ENCODE assay signal across 13 cellular contexts in genomic region chr2:159211447-159212396, GRCh38.
A peak's percentile ranks its signal among the peaks of the same experiment; 100 is the strongest.
DNase-seq lines count a peak whose midpoint lies in the region; TF ChIP-seq lines count a peak whose summit lies in the region.
"Had no signal": no experiment of that assay in that cellular context is flagged by ENCODE, and none has a peak within 500 bp of the region (broad histone marks: within the 10 kb centered on the region; RNA-seq: fewer than 3 reads in every experiment).

No MANE protein-coding gene starts in this region.

- no peak overlapping the region for H3K9ac ChIP-seq in OCI-LY1 (ENCODE audit: low read length)

- peaks cover 26% of the 10 kb centered on the region for H3K4me1 ChIP-seq in Caco-2
- no peaks in the 10 kb centered on the region for H3K4me1 ChIP-seq in OCI-LY1 (ENCODE audit: insufficient read depth, low read length, severe bottlenecking)
- H3K4me1 ChIP-seq: adrenal gland, suprapubic skin had no signal

- H3K4me3 Mint-ChIP-seq in Caco-2 (ENCODE audit: unreplicated experiment) (peak overlapping the region; percentile 71), neural crest cell (peak overlapping the region; percentile 61)

- H3K4me2 ChIP-seq in OCI-LY1 (ENCODE audit: low read length), result no peak overlapping the region

- DNase-seq in Caco-2, result peak; percentile 66 to 77
- DNase-seq in iPS DF 19.7 (ENCODE audit: low read depth, low spot score), result peak; percentile 76
- no peak for DNase-seq in neural crest cell (ENCODE audit: low read depth, low spot score)
- DNase-seq in activated CD8-positive, alpha-beta memory T cell treated with anti-CD3 and anti-CD28 coated beads, Interleukin-2, amount 50 U/mL, for 48 hours, result no peak
- no peak for DNase-seq in activated effector memory CD4-positive, alpha-beta T cell treated with anti-CD3 and anti-CD28 coated beads, Interleukin-2, amount 50 U/mL, for 16 hours
- no peak for DNase-seq in AG20443 (ENCODE audit: low spot score)
- no peak for DNase-seq in WERI-Rb-1
- DNase-seq: activated CD8-positive, alpha-beta memory T cell treated with anti-CD3 and anti-CD28 coated beads, Interleukin-2, amount 50 U/mL, for 4 hours; NCI-H2227 treated with DMSO at 0.1 percent for 48 hours; posterior cingulate gyrus had no signal

- peak in 1 of 2 experiments; percentile 24 for TF ChIP-seq CTCF in Caco-2 (IDR thresholded peaks at IDR 0.05; ENCODE audit: insufficient read depth in 1 of 2, low read depth in 1 of 2, low read length in 1 of 2, severe bottlenecking in 1 of 2, unreplicated experiment in 1 of 2)
- peak; percentile 31; the same call in 1 of the 2 replicates for TF ChIP-seq CTCF in OCI-LY1 (IDR thresholded peaks at IDR 0.05; ENCODE audit: low read length)
- no peak for TF ChIP-seq CTCF in neural crest cell (conservative IDR thresholded peaks at IDR 0.05)
- TF ChIP-seq CTCF in WERI-Rb-1 (IDR thresholded peaks at IDR 0.05; ENCODE audit: low read depth, low read length), result no peak

- no TSS peak for BruUV-seq in Caco-2 (replicated peaks; lab: Mats Ljungman, UMichigan)

- no peaks in the 10 kb centered on the region for H4K20me1 ChIP-seq in OCI-LY1 (ENCODE audit: insufficient read depth, low read length)

- POLR2A ChIA-PET in Caco-2 (lab: Charles Lee), result no interaction called here

- H3F3A ChIP-seq in OCI-LY1 (ENCODE audit: insufficient read depth, low read length), result no peaks in the 10 kb centered on the region

- H3K4me3 ChIP-seq in Caco-2 (ENCODE audit: low read depth, low read length) (peak overlapping the region; percentile 14; the same call in 1 of the 2 replicates), OCI-LY1 (ENCODE audit: low read depth, low read length, poor library complexity, severe bottlenecking) (no peak overlapping the region), WERI-Rb-1 (ENCODE audit: low read depth, low read length) (no peak overlapping the region)
- H3K4me3 ChIP-seq: adrenal gland, suprapubic skin had no signal

- CTCF ChIA-PET in Caco-2 (lab: Charles Lee), result no interaction called here

- no peaks in the 10 kb centered on the region for H3K27me3 Mint-ChIP-seq in Caco-2 (ENCODE audit: insufficient read depth, unreplicated experiment)
- no peaks in the 10 kb centered on the region for H3K27me3 Mint-ChIP-seq in neural crest cell (ENCODE audit: low read depth)

- H2AFZ ChIP-seq in OCI-LY1 (ENCODE audit: low read length), result no peak overlapping the region

- peaks cover 15% of the 10 kb centered on the region for H3K4me1 Mint-ChIP-seq in Caco-2 (ENCODE audit: low read depth, unreplicated experiment)
- H3K4me1 Mint-ChIP-seq in neural crest cell, result peaks cover 29% of the 10 kb centered on the region

- H3K27ac ChIP-seq in OCI-LY1 (ENCODE audit: low read depth, low read length, poor library complexity, severe bottlenecking) (no peak overlapping the region), WERI-Rb-1 (no peak overlapping the region)
- H3K27ac ChIP-seq: adrenal gland, suprapubic skin had no signal

- H3K27ac Mint-ChIP-seq in Caco-2 (ENCODE audit: unreplicated experiment) (peak overlapping the region; percentile 92), neural crest cell (ENCODE audit: unreplicated experiment) (no peak overlapping the region)

- H3K36me3 Mint-ChIP-seq in Caco-2 (ENCODE audit: insufficient read depth, unreplicated experiment) (peaks cover 21% of the 10 kb centered on the region), neural crest cell (ENCODE audit: low read depth) (peaks cover 16% of the 10 kb centered on the region)

- H3K79me2 ChIP-seq in OCI-LY1 (ENCODE audit: insufficient read depth, low read length), result no peaks in the 10 kb centered on the region

- H3K9me3 Mint-ChIP-seq in Caco-2 (ENCODE audit: unreplicated experiment) (no peaks in the 10 kb centered on the region), neural crest cell (no peaks in the 10 kb centered on the region)

- intact Hi-C loops in Caco-2 (cut with micrococcal nuclease; ENCODE audit: unreplicated experiment), result loop anchor here (2.0 to 5.0 kb wide), 2 partner anchors 31 to 56 kb away; no protein-coding TSS in a partner anchor

- H3K27me3 ChIP-seq in Caco-2 (replicated peaks; ENCODE audit: control insufficient read depth, insufficient read depth, low read length) (no peaks in the 10 kb centered on the region), OCI-LY1 (ENCODE audit: insufficient read depth, low read length) (no peaks in the 10 kb centered on the region), WERI-Rb-1 (ENCODE audit: insufficient read depth, low read depth, severe bottlenecking) (no peaks in the 10 kb centered on the region)
- H3K27me3 ChIP-seq: adrenal gland, suprapubic skin had no signal

- H3K9me2 ChIP-seq in OCI-LY1 (ENCODE audit: low read depth, low read length), result no peaks in the 10 kb centered on the region

- H3K9me3 ChIP-seq in Caco-2 (no peaks in the 10 kb centered on the region), OCI-LY1 (ENCODE audit: low read length) (no peaks in the 10 kb centered on the region), WERI-Rb-1 (ENCODE audit: severe bottlenecking) (no peaks in the 10 kb centered on the region)
- H3K9me3 ChIP-seq: adrenal gland, suprapubic skin had no signal

- H3K36me3 ChIP-seq in Caco-2 (ENCODE audit: control insufficient read depth, insufficient read depth, low read length), result peaks cover 1% of the 10 kb centered on the region
- no peaks in the 10 kb centered on the region for H3K36me3 ChIP-seq in OCI-LY1 (ENCODE audit: insufficient read depth, low read length)
- H3K36me3 ChIP-seq in WERI-Rb-1, result no peaks in the 10 kb centered on the region; the same call in 1 of the 2 replicates

Comparison
In these comparisons a context has a peak if more than half of its experiments do, and no peak if none do; other contexts are left out.
1. DNase-seq: peak in Caco-2 (2 of 2) and iPS DF 19.7 (single experiment); none in neural crest cell (single experiment), activated CD8-positive, alpha-beta memory T cell treated with anti-CD3 and anti-CD28 coated beads, Interleukin-2, amount 50 U/mL, for 48 hours (single experiment), activated effector memory CD4-positive, alpha-beta T cell treated with anti-CD3 and anti-CD28 coated beads, Interleukin-2, amount 50 U/mL, for 16 hours (single experiment), AG20443 (single experiment) and WERI-Rb-1 (single experiment).